Comparison of ENCODE assay signal across 8 cellular contexts in the genomic region with DNA sequence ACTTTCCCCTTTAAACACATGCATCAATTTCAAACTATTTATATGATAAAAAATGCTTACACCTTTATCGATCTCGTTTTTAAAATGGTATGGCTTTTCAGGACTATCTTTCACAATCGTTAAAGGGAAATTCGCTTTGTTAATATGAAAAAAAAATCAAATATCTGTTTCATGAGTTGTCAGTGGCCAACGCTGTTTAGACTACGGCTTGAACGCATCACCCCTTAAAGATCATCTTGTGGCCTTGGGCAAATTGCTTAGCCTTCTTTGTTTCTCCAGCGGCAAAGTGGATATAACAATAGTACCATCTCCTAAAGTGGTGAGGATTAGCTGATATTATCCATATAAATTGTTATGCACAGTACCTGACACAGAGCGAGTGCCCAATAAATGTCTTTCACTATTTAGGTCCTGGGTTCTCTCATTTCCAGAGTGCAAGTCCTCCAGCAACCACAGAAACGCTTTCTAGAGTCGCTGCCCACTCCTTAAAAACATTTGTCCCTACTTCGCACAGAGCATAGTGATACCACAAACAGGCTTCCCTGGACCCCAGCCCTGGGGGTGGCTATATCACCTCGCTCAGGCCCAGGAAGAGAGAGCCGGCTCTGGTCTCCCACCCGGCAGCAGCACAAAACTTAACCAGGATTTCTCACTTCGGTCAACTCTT. TPM values are rescaled to one million over a fixed set of nuclear protein-coding genes. Genes with fewer than 3 reads are reported as not detected.
DNase-seq lines count a peak whose midpoint lies in the region; ATAC-seq, FAIRE-seq and TF ChIP-seq lines count a peak whose summit lies in the region.

No MANE protein-coding gene starts in this region.

- H3K4me3 Mint-ChIP-seq in progenitor cell of endocrine pancreas (ENCODE audit: low read depth), result peak overlapping the region; percentile 94

- peaks cover 10% of the 10 kb centered on the region for H3K27me3 Mint-ChIP-seq in progenitor cell of endocrine pancreas

- H3K4me3 ChIP-seq in AG04450 (ENCODE audit: low read depth, low read length), result peak overlapping the region; percentile 87

- CTCF ChIA-PET in AG04450 (lab: Charles Lee), result no interaction called here

- peaks cover 2% of the 10 kb centered on the region for H3K27me3 ChIP-seq in AG04450 (ENCODE audit: control insufficient read depth, insufficient read depth, low read length)

- no peak for TF ChIP-seq CTCF in AG04450 (IDR thresholded peaks at IDR 0.05; ENCODE audit: low read depth, low read length)
- no peak for TF ChIP-seq CTCF in progenitor cell of endocrine pancreas (IDR thresholded peaks at IDR 0.05; ENCODE audit: unreplicated experiment)

- no peak overlapping the region for H3K27ac ChIP-seq in AG04450 (ENCODE audit: low read depth, low read length)

- in situ Hi-C loops in SK-MEL-5 (cut with HindIII; ENCODE audit: low pct_unique_long_range_greater_than_20kb, low sequenced_read_pairs), result no loop called here

- POLR2A ChIA-PET in AG04450 (lab: Yijun Ruan, JAX), result no interaction called here

- no peak for DNase-seq in AG04450 (ENCODE audit: low read depth, low spot score)
- peak; percentile 8 for DNase-seq in SK-MEL-5 (ENCODE audit: low read depth, low spot score)
- DNase-seq in fibroblast of peridontal ligament (ENCODE audit: extremely low read depth), result peak; percentile 15
- no peak for DNase-seq in progenitor cell of endocrine pancreas (ENCODE audit: low spot score, unreplicated experiment)
- no peak for DNase-seq in NK-92 treated with Interleukin-12 subunit alpha and Interleukin-12 subunit beta, amount 100 ng/mL, for 24 hours (lab: John Stamatoyannopoulos, UW)
- no peak for DNase-seq in urothelium cell line (ENCODE audit: low spot score)

- peaks cover 6% of the 10 kb centered on the region for H3K4me1 Mint-ChIP-seq in progenitor cell of endocrine pancreas (ENCODE audit: low read depth)

- FAIRE-seq in urothelium cell line (lab: Jason Lieb, UNC), result no peak

- no peaks in the 10 kb centered on the region for H3K9me3 Mint-ChIP-seq in progenitor cell of endocrine pancreas (ENCODE audit: low read depth)

- ATAC-seq in GM21526 (IDR thresholded peaks at IDR 0.05; ENCODE audit: low FRiP score, unreplicated experiment), result peak; percentile 1
- ATAC-seq in HG03342 (IDR thresholded peaks at IDR 0.05; ENCODE audit: unreplicated experiment), result no peak

- peak overlapping the region; percentile 95 for H3K27ac Mint-ChIP-seq in progenitor cell of endocrine pancreas

- H3K36me3 Mint-ChIP-seq in progenitor cell of endocrine pancreas (ENCODE audit: insufficient read depth), result peaks cover 2% of the 10 kb centered on the region

- H3K9me3 ChIP-seq in AG04450 (ENCODE audit: control insufficient read depth, insufficient read depth, low read length), result no peaks in the 10 kb centered on the region; the same call in 1 of the 2 replicates

RNA-seq across cellular contexts. Expression of gene SLC35F2, which starts 0.9 kb away (rescaled TPM):
- polyA plus RNA-seq in AG04450 (2011; rRNA removed), result 8.6 and 9.9 TPM in 2 replicates
- 10.3 and 11.0 TPM in 2 replicates for polyA minus RNA-seq in AG04450 (2011; rRNA and poly(A)+ RNA removed)
- total RNA-seq in SK-MEL-5 (2014; rRNA removed; shearing (Covaris generic)), result 37.8 and 46.5 TPM in 2 replicates
- 25.7 and 29.2 TPM in 2 replicates for polyA plus RNA-seq in SK-MEL-5 (2015; cell fraction: cytosol; rRNA removed)
- 9.1 and 20.8 TPM in 2 replicates for polyA plus RNA-seq in SK-MEL-5 (2015; cell fraction: nucleus; rRNA removed)
- total RNA-seq in progenitor cell of endocrine pancreas, result 17.5 and 19.4 TPM in 2 replicates

Comparison
In these comparisons a context has a peak if more than half of its experiments do, and no peak if none do; other contexts are left out.
1. DNase-seq: peak in SK-MEL-5 (single experiment) and fibroblast of peridontal ligament (single experiment); none in AG04450 (single experiment), progenitor cell of endocrine pancreas (single experiment), NK-92 treated with Interleukin-12 subunit alpha and Interleukin-12 subunit beta, amount 100 ng/mL, for 24 hours (single experiment) and urothelium cell line (single experiment).